Comparison of ENCODE assay signal across 11 cellular contexts in genomic region chr16:48444574-48444973, GRCh38. TPM values are rescaled to one million over a fixed set of nuclear protein-coding genes. Genes with fewer than 3 reads are reported as not detected.
DNase-seq lines count a peak whose midpoint lies in the region; ATAC-seq and TF ChIP-seq lines count a peak whose summit lies in the region.
"Had no signal": no experiment of that assay in that cellular context is flagged by ENCODE, and none has a peak within 500 bp of the region (broad histone marks: within the 10 kb centered on the region; RNA-seq: fewer than 3 reads in every experiment).

No MANE protein-coding gene starts in this region.

- H3K27ac ChIP-seq in SK-N-SH (ENCODE audit: low read depth in 2 of 2, low read length in 1 of 2), result peak overlapping the region in 1 of 2 experiments; percentile 87; a peak in 2 of 4 replicates
- H3K27ac ChIP-seq in foreskin keratinocyte, result peak overlapping the region; percentile 76
- H3K27ac ChIP-seq: neutrophil had no signal

- H3K27me3 Mint-ChIP-seq in natural killer cell treated with Interleukin-12 subunit alpha and Interleukin-12 subunit beta and Interleukin-15 and Interleukin-18, amount 100 ng/mL, for 72 hours, result no peaks in the 10 kb centered on the region

- no peak for TF ChIP-seq RAD21 in SK-N-SH (IDR thresholded peaks at IDR 0.05; ENCODE audit: low read length)

- WGBS in SK-N-SH (ENCODE audit: low lambda C conversion rate), result 19% methylated on average over 6 of the region's 6 CpGs

- peaks cover 8% of the 10 kb centered on the region for H3F3A ChIP-seq in SK-N-SH (replicated peaks; ENCODE audit: insufficient read depth)

- no peaks in the 10 kb centered on the region for H3K9me3 Mint-ChIP-seq in natural killer cell treated with Interleukin-12 subunit alpha and Interleukin-12 subunit beta and Interleukin-15 and Interleukin-18, amount 100 ng/mL, for 72 hours

- DNase-seq in DMS53 treated with DMSO at 0.1 percent for 48 hours (lab: John Stamatoyannopoulos, UW; ENCODE audit: unreplicated experiment) (peak; percentile 22), SK-N-SH (no peak), foreskin keratinocyte (peak; percentile 61 to 81), renal cortical epithelial cell (ENCODE audit: low read depth) (peak; percentile 88), NCI-H1417 (lab: John Stamatoyannopoulos, UW) (no peak), COLO668 (lab: John Stamatoyannopoulos, UW; ENCODE audit: unreplicated experiment) (no peak), SHP77 treated with DMSO at 0.1 percent for 48 hours (lab: John Stamatoyannopoulos, UW) (no peak)
- DNase-seq in natural killer cell treated with Interleukin-12 subunit alpha and Interleukin-12 subunit beta and Interleukin-15 and Interleukin-18, amount 100 ng/mL, for 72 hours (ENCODE audit: low spot score), result no peak
- DNase-seq: GOT3, NCI-H2081 treated with DMSO at 0.1 percent for 48 hours had no signal

- H4K20me1 ChIP-seq in SK-N-SH (ENCODE audit: insufficient read depth), result no peaks in the 10 kb centered on the region

- no peaks in the 10 kb centered on the region for H3K36me3 ChIP-seq in SK-N-SH (replicated peaks in 1 of 2; ENCODE audit: control insufficient read depth in 1 of 2, insufficient read depth in 2 of 2, low read length in 1 of 2)
- H3K36me3 ChIP-seq: neutrophil had no signal

- H3K4me1 ChIP-seq in SK-N-SH (ENCODE audit: control insufficient read depth in 1 of 2, insufficient read depth in 2 of 2, low read depth in 1 of 2, low read length in 1 of 2), result 0 out of 4 replicates have a peak, but pooled peaks cover 0 to 7% of the 10 kb centered on the region in 2 experiments
- peaks cover 5% of the 10 kb centered on the region for H3K4me1 ChIP-seq in foreskin keratinocyte

- H3K4me2 ChIP-seq in SK-N-SH, result peak overlapping the region; percentile 69

- TF ChIP-seq CTCF in SK-N-SH (IDR thresholded peaks at IDR 0.05) (no peak), foreskin keratinocyte (conservative IDR thresholded peaks at IDR 0.05) (no peak)

- H3K4me3 ChIP-seq in SK-N-SH (ENCODE audit: low read depth in 2 of 2, low read length in 1 of 2), result peak overlapping the region in 1 of 2 experiments; percentile 13; a peak in 1 of 4 replicates

- peak overlapping the region; percentile 65 for H3K9ac ChIP-seq in SK-N-SH

- CTCF ChIA-PET in SK-N-SH (lab: Yijun Ruan, JAX), result interaction anchor here (0.6 kb wide), 1 partner anchor 124 kb away, joined by 3 read pairs; no protein-coding TSS in a partner anchor

- POLR2A ChIA-PET in SK-N-SH (lab: Yijun Ruan, JAX), result no interaction called here

- no peaks in the 10 kb centered on the region for H3K9me2 ChIP-seq in SK-N-SH

- no peaks in the 10 kb centered on the region for H3K9me3 ChIP-seq in SK-N-SH
- H3K9me3 ChIP-seq: neutrophil had no signal

- no peaks in the 10 kb centered on the region for H3K4me1 Mint-ChIP-seq in natural killer cell treated with Interleukin-12 subunit alpha and Interleukin-12 subunit beta and Interleukin-15 and Interleukin-18, amount 100 ng/mL, for 72 hours (ENCODE audit: low read depth in 2 of 2)

- no peaks in the 10 kb centered on the region for H3K27me3 ChIP-seq in SK-N-SH (ENCODE audit: insufficient read depth)
- no peaks in the 10 kb centered on the region for H3K27me3 ChIP-seq in foreskin keratinocyte
- H3K27me3 ChIP-seq: neutrophil had no signal

- H3K27ac Mint-ChIP-seq in natural killer cell treated with Interleukin-12 subunit alpha and Interleukin-12 subunit beta and Interleukin-15 and Interleukin-18, amount 100 ng/mL, for 72 hours, result no peak overlapping the region

- H3K36me3 Mint-ChIP-seq in natural killer cell treated with Interleukin-12 subunit alpha and Interleukin-12 subunit beta and Interleukin-15 and Interleukin-18, amount 100 ng/mL, for 72 hours, result no peaks in the 10 kb centered on the region

- H3K79me2 ChIP-seq in SK-N-SH (ENCODE audit: insufficient read depth), result no peaks in the 10 kb centered on the region

- H2AFZ ChIP-seq in SK-N-SH (ENCODE audit: low read depth), result peak overlapping the region; percentile 87

- no peak; a peak in 1 of 4 replicates for TF ChIP-seq EP300 in SK-N-SH (IDR thresholded peaks at IDR 0.05; ENCODE audit: borderline replicate concordance in 1 of 2, low read depth in 1 of 2, low read length in 1 of 2)

- H3K4me3 Mint-ChIP-seq in natural killer cell treated with Interleukin-12 subunit alpha and Interleukin-12 subunit beta and Interleukin-15 and Interleukin-18, amount 100 ng/mL, for 72 hours, result no peak overlapping the region

- ATAC-seq in foreskin keratinocyte, result peak; percentile 90
- no peak for ATAC-seq in natural killer cell treated with Interleukin-12 subunit alpha and Interleukin-12 subunit beta and Interleukin-15 and Interleukin-18, amount 100 ng/mL, for 72 hours

TF ChIP-seq in SK-N-SH, 30 proteins besides CTCF, POLR2A, EP300 and RAD21:
- TF ChIP-seq TCF12 (IDR thresholded peaks at IDR 0.05), result peak; percentile 27; the same call in 1 of the 2 replicates
- TF ChIP-seq JUND (IDR thresholded peaks at IDR 0.05), result peak; percentile 25; the same call in 1 of the 2 replicates
- TF ChIP-seq RXRA (IDR thresholded peaks at IDR 0.05; ENCODE audit: borderline replicate concordance, low read depth), result no peak
- TF ChIP-seq RFX5 (IDR thresholded peaks at IDR 0.05; ENCODE audit: low read length), result peak; percentile 59; the same call in 1 of the 2 replicates
- peak; percentile 82 for TF ChIP-seq PBX3 (IDR thresholded peaks at IDR 0.05)
- peak; percentile 76 for TF ChIP-seq FOSL2 (IDR thresholded peaks at IDR 0.05; ENCODE audit: borderline replicate concordance, low read depth)
- no peak for TF ChIP-seq CHD2 (IDR thresholded peaks at IDR 0.05; ENCODE audit: low read length, partially characterized antibody)
- TF ChIP-seq MAX (IDR thresholded peaks at IDR 0.05; ENCODE audit: low read depth), result peak; percentile 54; the same call in 1 of the 2 replicates
- TF ChIP-seq NFIC (IDR thresholded peaks at IDR 0.05; ENCODE audit: borderline replicate concordance), result 0 out of 2 replicates have a peak, but pooled peaks have one; percentile 20
- no peak for TF ChIP-seq USF2 (IDR thresholded peaks at IDR 0.05; ENCODE audit: borderline replicate concordance, low read depth, low read length)

RNA-seq across cellular contexts. Expression of gene SIAH1, which starts 59.4 kb away (rescaled TPM):
- 15.1 and 15.4 TPM in 2 replicates for polyA plus RNA-seq in SK-N-SH (2012; rRNA removed)
- polyA plus RNA-seq in SK-N-SH (2012; cell fraction: cytosol; rRNA removed), result 15.3 and 16.6 TPM in 2 replicates
- polyA plus RNA-seq in SK-N-SH (2012; cell fraction: nucleus; rRNA removed), result 22.7 and 28.0 TPM in 2 replicates
- total RNA-seq in foreskin keratinocyte, result 16.8 and 18.4 TPM in 2 replicates
- 8.6 and 9.0 TPM in 2 replicates for polyA plus RNA-seq in foreskin keratinocyte
- total RNA-seq in renal cortical epithelial cell, result 36.5 and 38.1 TPM in 2 replicates
- total RNA-seq in natural killer cell treated with Interleukin-12 subunit alpha and Interleukin-12 subunit beta and Interleukin-15 and Interleukin-18, amount 100 ng/mL, for 72 hours, result 10 to 100 TPM; 21.0 to 25.7 TPM

Comparison
In these comparisons a context has a peak if more than half of its experiments do, and no peak if none do; other contexts are left out.
1. DNase-seq: peak in DMS53 treated with DMSO at 0.1 percent for 48 hours (single experiment), foreskin keratinocyte (2 of 2) and renal cortical epithelial cell (single experiment); none in SK-N-SH (single experiment), NCI-H1417 (0 of 3), natural killer cell treated with Interleukin-12 subunit alpha and Interleukin-12 subunit beta and Interleukin-15 and Interleukin-18, amount 100 ng/mL, for 72 hours (single experiment), COLO668 (single experiment) and SHP77 treated with DMSO at 0.1 percent for 48 hours (single experiment).